Comparison of ENCODE assay signal across 9 cellular contexts in the genomic region with DNA sequence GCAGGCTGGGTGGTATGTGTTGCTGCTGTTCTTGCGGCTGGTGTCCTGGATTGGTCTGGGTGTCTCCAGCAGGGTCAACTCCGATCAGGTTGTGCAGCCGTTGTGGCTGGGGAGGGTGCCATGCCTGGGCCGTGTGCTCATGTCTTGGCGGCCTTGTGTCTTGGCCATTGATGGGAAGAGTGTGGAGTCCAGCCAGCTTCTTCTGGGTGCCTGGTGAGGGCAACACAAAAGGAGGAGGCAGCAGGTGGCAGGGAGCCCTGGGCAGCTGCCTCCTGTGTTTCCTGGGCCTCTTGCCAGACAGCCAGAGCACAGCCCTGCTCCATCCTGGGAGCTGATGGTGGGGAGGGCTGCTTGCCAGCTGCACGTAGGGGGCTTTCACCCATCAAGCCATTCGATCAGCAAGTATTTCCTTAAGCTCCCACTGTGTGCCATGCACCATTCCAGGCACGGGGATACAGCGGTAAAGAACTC. TPM values are rescaled to one million over a fixed set of nuclear protein-coding genes. Genes with fewer than 3 reads are reported as not detected.
DNase-seq lines count a peak whose midpoint lies in the region; ATAC-seq and TF ChIP-seq lines count a peak whose summit lies in the region.
"Had no signal": no experiment of that assay in that cellular context is flagged by ENCODE, and none has a peak within 500 bp of the region (broad histone marks: within the 10 kb centered on the region; RNA-seq: fewer than 3 reads in every experiment).

No MANE protein-coding gene starts in this region.

- no peaks in the 10 kb centered on the region for H3K9me3 ChIP-seq in mucosa of descending colon

- in situ Hi-C loops in astrocyte of the spinal cord (cut with HindIII; ENCODE audit: low sequenced_read_pairs) = no loop called here

- H3K4me1 ChIP-seq in mucosa of descending colon (ENCODE audit: low read depth) = peaks cover 11% of the 10 kb centered on the region

- peak; percentile 18 for ATAC-seq in mucosa of descending colon
- ATAC-seq in HG03378 (IDR thresholded peaks at IDR 0.05; ENCODE audit: unreplicated experiment) = no peak
- no peak for ATAC-seq in sciatic nerve

- DNase-seq in AG10803 (ENCODE audit: low read depth) = peak; percentile 54
- peak; percentile 86 for DNase-seq in NCI-H1092 treated with DMSO at 0.1 percent for 48 hours (lab: John Stamatoyannopoulos, UW)
- peak; percentile 24 for DNase-seq in astrocyte of the spinal cord (ENCODE audit: low read depth, low spot score)
- peak; percentile 64 to 71 (median 66) for DNase-seq in mucosa of descending colon
- no peak for DNase-seq in NCI-H2227 (lab: John Stamatoyannopoulos, UW; ENCODE audit: unreplicated experiment)
- DNase-seq in sciatic nerve (ENCODE audit: low spot score) = no peak
- DNase-seq in HuH-7.5 (ENCODE audit: low spot score) = no peak
- DNase-seq: NCI-H226 had no signal

- intact Hi-C loops in mucosa of descending colon (cut with DNase I, micrococcal nuclease) (no loop called here), sciatic nerve (cut with DNase I) (no loop called here)

- no peak for TF ChIP-seq CTCF in AG10803 (conservative IDR thresholded peaks at IDR 0.05; ENCODE audit: low read length)
- no peak for TF ChIP-seq CTCF in astrocyte of the spinal cord (IDR thresholded peaks at IDR 0.05; ENCODE audit: low read depth, low read length)
- TF ChIP-seq CTCF in mucosa of descending colon (IDR thresholded peaks at IDR 0.05) = no peak

- H3K4me3 ChIP-seq in AG10803 (ENCODE audit: low read length) (no peak overlapping the region), astrocyte of the spinal cord (ENCODE audit: low read depth, low read length) (no peak overlapping the region), mucosa of descending colon (no peak overlapping the region)

- H3K36me3 ChIP-seq in mucosa of descending colon (ENCODE audit: low read depth) = no peaks in the 10 kb centered on the region

RNA-seq across cellular contexts. Expression of gene CHAC1, which starts 4.3 kb away (rescaled TPM):
- 1 to 10 TPM in 2 of 3 donors, under 1 TPM in 1; 0.69 to 3.1 (median 2.6) TPM for total RNA-seq in mucosa of descending colon
- total RNA-seq in sciatic nerve = 0.58 TPM

RNA-seq across cellular contexts. Expression of gene DLL4, which starts 28.5 kb away (rescaled TPM):
- total RNA-seq in mucosa of descending colon (10 to 100 TPM in 2 of 3 donors, 1 to 10 TPM in 1; 9.4 to 23.0 (median 15.6) TPM), sciatic nerve (33.3 TPM)

Comparison
In these comparisons a context has a peak if more than half of its experiments do, and no peak if none do; other contexts are left out.
1. DNase-seq: peak in AG10803 (single experiment), NCI-H1092 treated with DMSO at 0.1 percent for 48 hours (single experiment), astrocyte of the spinal cord (single experiment) and mucosa of descending colon (3 of 3); none in NCI-H2227 (single experiment), sciatic nerve (single experiment) and HuH-7.5 (single experiment).